In the genomic region with DNA sequence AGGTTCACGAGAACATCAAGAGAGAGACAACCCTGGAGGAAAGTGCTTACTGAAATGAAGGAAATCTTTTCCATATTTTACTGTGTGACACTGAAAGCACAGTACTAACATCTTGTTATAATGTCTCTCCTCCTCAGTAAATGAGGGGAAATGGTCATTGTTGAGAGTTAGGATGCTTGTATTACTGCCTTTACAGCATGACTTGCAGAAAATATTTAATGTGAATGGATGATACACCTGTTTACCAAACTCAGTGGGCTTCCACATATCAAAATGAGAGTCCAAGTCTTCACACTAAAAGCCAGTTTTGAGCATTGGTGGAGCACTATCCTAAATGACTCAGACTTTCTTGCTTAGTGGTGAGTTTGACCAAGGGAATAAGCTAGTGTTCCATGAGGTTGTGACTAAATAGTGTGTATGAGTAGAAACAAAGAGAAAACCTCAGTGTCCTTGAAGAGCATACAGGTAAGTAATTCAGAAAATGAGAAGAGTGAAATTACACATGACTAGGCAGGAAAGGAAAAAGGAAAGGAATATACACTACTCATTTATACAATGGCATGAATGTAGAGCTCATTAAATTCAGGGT, we compare ENCODE assay signal across 21 cellular contexts.
"Had no signal": no experiment of that assay in that cellular context is flagged by ENCODE, and none has a peak within 500 bp of the region (broad histone marks: within the 10 kb centered on the region; RNA-seq: fewer than 3 reads in every experiment).

No MANE protein-coding gene starts in this region.

- H3K27ac Mint-ChIP-seq: dendritic cell treated with granulocyte-macrophage colony-stimulating factor and Interleukin-4, amounts not matched to agents 40 ng/mL and 50 ng/mL, for 4 days; effector memory CD8-positive, alpha-beta T cell; naive thymus-derived CD4-positive, alpha-beta T cell; nephron progenitor cell; stimulated activated naive B cell treated with anti-CD40 and anti-IgM and Interleukin-4, amounts not matched to agents 10 μg/mL and 1 μg/mL and 100 μg/mL, for 72 hours had no signal

- H3K4me1 ChIP-seq: esophagus muscularis mucosa, psoas muscle, spleen had no signal

- DNase-seq: effector memory CD8-positive, alpha-beta T cell; glutamatergic neuron; islet precursor cell; mammary epithelial cell; naive thymus-derived CD4-positive, alpha-beta T cell; nephron progenitor cell; psoas muscle; retina; spleen; stimulated activated CD4-positive, alpha-beta T cell treated with anti-CD3 and anti-CD28 coated beads, Interleukin-15, amount 100 ng/mL, for 24 hours; stimulated activated CD4-positive, alpha-beta T cell treated with anti-CD3 and anti-CD28 coated beads, Interleukin-1b, Interleukin-23, amount 100 ng/mL, for 48 hours; stimulated activated CD4-positive, alpha-beta T cell treated with anti-CD3 and anti-CD28 coated beads, Interleukin-4, amount 100 ng/mL, for 24 hours; stimulated activated naive B cell treated with anti-CD40 and anti-IgM and Interleukin-4, amounts not matched to agents 10 μg/mL and 1 μg/mL and 100 μg/mL, for 72 hours; trophoblast cell had no signal

- H3K36me3 ChIP-seq: esophagus muscularis mucosa, gastroesophageal sphincter, spleen had no signal

- H3K9me3 Mint-ChIP-seq: nephron progenitor cell had no signal

- H3K27me3 ChIP-seq: esophagus muscularis mucosa, gastroesophageal sphincter, spleen had no signal

- H3K27me3 Mint-ChIP-seq: dendritic cell treated with granulocyte-macrophage colony-stimulating factor and Interleukin-4, amounts not matched to agents 40 ng/mL and 50 ng/mL, for 4 days; effector memory CD8-positive, alpha-beta T cell; stimulated activated naive B cell treated with anti-CD40 and anti-IgM and Interleukin-4, amounts not matched to agents 10 μg/mL and 1 μg/mL and 100 μg/mL, for 72 hours had no signal

- FAIRE-seq: urothelium cell line had no signal

- H3K27ac ChIP-seq: epithelial cell of prostate, esophagus muscularis mucosa, gastroesophageal sphincter, psoas muscle, spleen had no signal

- H3K4me3 Mint-ChIP-seq: dendritic cell treated with granulocyte-macrophage colony-stimulating factor and Interleukin-4, amounts not matched to agents 40 ng/mL and 50 ng/mL, for 4 days; effector memory CD8-positive, alpha-beta T cell; naive thymus-derived CD4-positive, alpha-beta T cell; nephron progenitor cell; stimulated activated naive B cell treated with anti-CD40 and anti-IgM and Interleukin-4, amounts not matched to agents 10 μg/mL and 1 μg/mL and 100 μg/mL, for 72 hours had no signal

- H3K4me3 ChIP-seq: esophagus muscularis mucosa, gastroesophageal sphincter, psoas muscle, spleen had no signal

- H3K9me3 ChIP-seq: esophagus muscularis mucosa, gastroesophageal sphincter, psoas muscle had no signal

- H3K4me1 Mint-ChIP-seq: nephron progenitor cell had no signal

- ATAC-seq: effector memory CD8-positive, alpha-beta T cell; gastroesophageal sphincter; left lobe of liver; naive thymus-derived CD4-positive, alpha-beta T cell; psoas muscle; sciatic nerve had no signal
